1 cellular context compared by ENCODE assay signal in the genomic region with DNA sequence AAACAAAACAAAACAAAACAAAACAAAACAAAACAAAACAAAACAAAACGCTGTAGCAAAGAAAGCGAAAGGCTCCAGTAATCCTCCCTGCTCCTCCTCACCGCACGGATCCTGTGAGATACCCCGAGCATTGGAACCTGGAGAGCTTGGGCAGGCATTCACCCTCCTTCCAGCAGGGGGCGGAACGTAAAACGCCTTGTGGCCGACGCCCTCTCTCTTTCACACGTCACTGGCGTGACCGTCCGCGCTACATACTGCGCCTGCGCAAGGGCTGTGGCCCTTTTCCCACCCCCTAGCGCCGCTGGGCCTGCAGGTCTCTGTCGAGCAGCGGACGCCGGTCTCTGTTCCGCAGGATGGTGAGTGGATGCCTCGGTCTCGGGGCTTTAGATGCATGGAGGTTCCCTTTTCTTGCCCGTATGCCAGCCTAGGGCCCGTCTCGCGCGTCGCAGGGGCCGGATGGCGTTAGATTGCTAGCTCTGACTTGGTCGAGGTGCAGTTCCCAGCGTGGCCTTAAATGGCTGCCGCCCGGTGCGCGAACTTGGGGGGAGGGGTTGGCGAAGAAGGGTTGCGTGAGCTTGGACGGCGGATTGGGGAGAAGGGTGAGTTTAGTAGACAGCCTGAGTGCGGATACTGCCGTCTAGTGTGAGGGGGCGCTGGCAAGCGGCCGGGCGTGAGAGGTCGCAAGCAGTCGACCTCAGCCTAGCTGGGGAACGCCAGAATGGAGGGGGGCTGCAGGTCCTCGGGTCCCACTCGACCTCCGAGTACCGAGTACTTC.
A peak's percentile ranks its signal among the peaks of the same experiment; 100 is the strongest.
TF ChIP-seq lines count a peak whose summit lies in the region.

A gene (plus strand): TSS at position 279 of the 775 bp plus-strand sequence. CDS start 75 bp downstream, at position 354.

TF ChIP-seq in GM12878, 131 proteins besides CTCF, POLR2A, EP300 and RAD21 (continued from another document and continues in another):
- TF ChIP-seq, protein P1, sequence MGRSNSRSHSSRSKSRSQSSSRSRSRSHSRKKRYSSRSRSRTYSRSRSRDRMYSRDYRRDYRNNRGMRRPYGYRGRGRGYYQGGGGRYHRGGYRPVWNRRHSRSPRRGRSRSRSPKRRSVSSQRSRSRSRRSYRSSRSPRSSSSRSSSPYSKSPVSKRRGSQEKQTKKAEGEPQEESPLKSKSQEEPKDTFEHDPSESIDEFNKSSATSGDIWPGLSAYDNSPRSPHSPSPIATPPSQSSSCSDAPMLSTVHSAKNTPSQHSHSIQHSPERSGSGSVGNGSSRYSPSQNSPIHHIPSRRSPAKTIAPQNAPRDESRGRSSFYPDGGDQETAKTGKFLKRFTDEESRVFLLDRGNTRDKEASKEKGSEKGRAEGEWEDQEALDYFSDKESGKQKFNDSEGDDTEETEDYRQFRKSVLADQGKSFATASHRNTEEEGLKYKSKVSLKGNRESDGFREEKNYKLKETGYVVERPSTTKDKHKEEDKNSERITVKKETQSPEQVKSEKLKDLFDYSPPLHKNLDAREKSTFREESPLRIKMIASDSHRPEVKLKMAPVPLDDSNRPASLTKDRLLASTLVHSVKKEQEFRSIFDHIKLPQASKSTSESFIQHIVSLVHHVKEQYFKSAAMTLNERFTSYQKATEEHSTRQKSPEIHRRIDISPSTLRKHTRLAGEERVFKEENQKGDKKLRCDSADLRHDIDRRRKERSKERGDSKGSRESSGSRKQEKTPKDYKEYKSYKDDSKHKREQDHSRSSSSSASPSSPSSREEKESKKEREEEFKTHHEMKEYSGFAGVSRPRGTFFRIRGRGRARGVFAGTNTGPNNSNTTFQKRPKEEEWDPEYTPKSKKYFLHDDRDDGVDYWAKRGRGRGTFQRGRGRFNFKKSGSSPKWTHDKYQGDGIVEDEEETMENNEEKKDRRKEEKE (IDR thresholded peaks at IDR 0.05): no peak
- TF ChIP-seq SREBF1 (IDR thresholded peaks at IDR 0.05; ENCODE audit: low read length) (no peak), ZSCAN29 (IDR thresholded peaks at IDR 0.05) (peak; percentile 80), POU2F2 (IDR thresholded peaks at IDR 0.05; ENCODE audit: borderline replicate concordance, low read depth, low read length) (peak; percentile 94), POLR2AphosphoS2 (IDR thresholded peaks at IDR 0.05; ENCODE audit: low read depth, low read length) (peak; percentile 98), CBX3 (IDR thresholded peaks at IDR 0.05; ENCODE audit: borderline replicate concordance, low read depth) (no peak), NRF1 (conservative IDR thresholded peaks at IDR 0.05; ENCODE audit: low read depth, low read length) (peak; percentile 66), FOXK2 (IDR thresholded peaks at IDR 0.05) (no peak), PML (IDR thresholded peaks at IDR 0.05; ENCODE audit: low read length) (peak; percentile 100), SRF (IDR thresholded peaks at IDR 0.05; ENCODE audit: low read depth in 2 of 2, low read length in 2 of 2) (peak; percentile 51 to 71; a peak in 2 of 4 replicates), RELA (IDR thresholded peaks at IDR 0.05; ENCODE audit: borderline replicate concordance, partially characterized antibody) (peak; percentile 75), SMAD1 (IDR thresholded peaks at IDR 0.05; ENCODE audit: low read depth, partially characterized antibody) (peak; percentile 91), BCL11A (IDR thresholded peaks at IDR 0.05; ENCODE audit: low read depth, low read length) (no peak), SP1 (IDR thresholded peaks at IDR 0.05; ENCODE audit: low read depth, low read length) (peak; percentile 70), EED (IDR thresholded peaks at IDR 0.05; ENCODE audit: low read depth) (peak; percentile 56; the same call in 1 of the 2 replicates), NFIC (IDR thresholded peaks at IDR 0.05; ENCODE audit: low read depth, low read length) (peak; percentile 41; the same call in 1 of the 2 replicates), TCF7 (IDR thresholded peaks at IDR 0.05; ENCODE audit: borderline replicate concordance) (no peak), WRNIP1 (IDR thresholded peaks at IDR 0.05; ENCODE audit: borderline replicate concordance, low read depth, low read length) (peak; percentile 67; the same call in 1 of the 2 replicates), POLR2AphosphoS5 (IDR thresholded peaks at IDR 0.05; ENCODE audit: low read length) (peak; percentile 100), ASH2L (IDR thresholded peaks at IDR 0.05; ENCODE audit: borderline replicate concordance, low read depth) (0 out of 2 replicates have a peak, but pooled peaks have one; percentile 38), HDAC2 (IDR thresholded peaks at IDR 0.05) (no peak), IKZF1 (conservative IDR thresholded peaks at IDR 0.05) (peak; percentile 92), TAF1 (IDR thresholded peaks at IDR 0.05; ENCODE audit: borderline replicate concordance, low read depth, low read length) (peak; percentile 99), ZNF217 (IDR thresholded peaks at IDR 0.05) (0 out of 2 replicates have a peak, but pooled peaks have one; percentile 42)
- TF ChIP-seq, protein P2, sequence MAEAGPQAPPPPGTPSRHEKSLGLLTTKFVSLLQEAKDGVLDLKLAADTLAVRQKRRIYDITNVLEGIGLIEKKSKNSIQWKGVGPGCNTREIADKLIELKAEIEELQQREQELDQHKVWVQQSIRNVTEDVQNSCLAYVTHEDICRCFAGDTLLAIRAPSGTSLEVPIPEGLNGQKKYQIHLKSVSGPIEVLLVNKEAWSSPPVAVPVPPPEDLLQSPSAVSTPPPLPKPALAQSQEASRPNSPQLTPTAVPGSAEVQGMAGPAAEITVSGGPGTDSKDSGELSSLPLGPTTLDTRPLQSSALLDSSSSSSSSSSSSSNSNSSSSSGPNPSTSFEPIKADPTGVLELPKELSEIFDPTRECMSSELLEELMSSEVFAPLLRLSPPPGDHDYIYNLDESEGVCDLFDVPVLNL (IDR thresholded peaks at IDR 0.05; ENCODE audit: low read depth, low read length): 0 out of 2 replicates have a peak, but pooled peaks have one; percentile 16
- TF ChIP-seq, protein P3, sequence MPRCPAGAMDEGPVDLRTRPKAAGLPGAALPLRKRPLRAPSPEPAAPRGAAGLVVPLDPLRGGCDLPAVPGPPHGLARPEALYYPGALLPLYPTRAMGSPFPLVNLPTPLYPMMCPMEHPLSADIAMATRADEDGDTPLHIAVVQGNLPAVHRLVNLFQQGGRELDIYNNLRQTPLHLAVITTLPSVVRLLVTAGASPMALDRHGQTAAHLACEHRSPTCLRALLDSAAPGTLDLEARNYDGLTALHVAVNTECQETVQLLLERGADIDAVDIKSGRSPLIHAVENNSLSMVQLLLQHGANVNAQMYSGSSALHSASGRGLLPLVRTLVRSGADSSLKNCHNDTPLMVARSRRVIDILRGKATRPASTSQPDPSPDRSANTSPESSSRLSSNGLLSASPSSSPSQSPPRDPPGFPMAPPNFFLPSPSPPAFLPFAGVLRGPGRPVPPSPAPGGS (IDR thresholded peaks at IDR 0.05; ENCODE audit: borderline replicate concordance, insufficient read depth, low read depth, low read length, poor library complexity, severe bottlenecking): peak; percentile 13
- TF ChIP-seq, protein P4, sequence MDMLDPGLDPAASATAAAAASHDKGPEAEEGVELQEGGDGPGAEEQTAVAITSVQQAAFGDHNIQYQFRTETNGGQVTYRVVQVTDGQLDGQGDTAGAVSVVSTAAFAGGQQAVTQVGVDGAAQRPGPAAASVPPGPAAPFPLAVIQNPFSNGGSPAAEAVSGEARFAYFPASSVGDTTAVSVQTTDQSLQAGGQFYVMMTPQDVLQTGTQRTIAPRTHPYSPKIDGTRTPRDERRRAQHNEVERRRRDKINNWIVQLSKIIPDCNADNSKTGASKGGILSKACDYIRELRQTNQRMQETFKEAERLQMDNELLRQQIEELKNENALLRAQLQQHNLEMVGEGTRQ (IDR thresholded peaks at IDR 0.05; ENCODE audit: borderline replicate concordance, low read depth, low read length): no peak
- TF ChIP-seq, protein P5, sequence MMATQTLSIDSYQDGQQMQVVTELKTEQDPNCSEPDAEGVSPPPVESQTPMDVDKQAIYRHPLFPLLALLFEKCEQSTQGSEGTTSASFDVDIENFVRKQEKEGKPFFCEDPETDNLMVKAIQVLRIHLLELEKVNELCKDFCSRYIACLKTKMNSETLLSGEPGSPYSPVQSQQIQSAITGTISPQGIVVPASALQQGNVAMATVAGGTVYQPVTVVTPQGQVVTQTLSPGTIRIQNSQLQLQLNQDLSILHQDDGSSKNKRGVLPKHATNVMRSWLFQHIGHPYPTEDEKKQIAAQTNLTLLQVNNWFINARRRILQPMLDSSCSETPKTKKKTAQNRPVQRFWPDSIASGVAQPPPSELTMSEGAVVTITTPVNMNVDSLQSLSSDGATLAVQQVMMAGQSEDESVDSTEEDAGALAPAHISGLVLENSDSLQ (IDR thresholded peaks at IDR 0.05): no peak; the same call in none of the 2 replicates
- TF ChIP-seq, protein P6, sequence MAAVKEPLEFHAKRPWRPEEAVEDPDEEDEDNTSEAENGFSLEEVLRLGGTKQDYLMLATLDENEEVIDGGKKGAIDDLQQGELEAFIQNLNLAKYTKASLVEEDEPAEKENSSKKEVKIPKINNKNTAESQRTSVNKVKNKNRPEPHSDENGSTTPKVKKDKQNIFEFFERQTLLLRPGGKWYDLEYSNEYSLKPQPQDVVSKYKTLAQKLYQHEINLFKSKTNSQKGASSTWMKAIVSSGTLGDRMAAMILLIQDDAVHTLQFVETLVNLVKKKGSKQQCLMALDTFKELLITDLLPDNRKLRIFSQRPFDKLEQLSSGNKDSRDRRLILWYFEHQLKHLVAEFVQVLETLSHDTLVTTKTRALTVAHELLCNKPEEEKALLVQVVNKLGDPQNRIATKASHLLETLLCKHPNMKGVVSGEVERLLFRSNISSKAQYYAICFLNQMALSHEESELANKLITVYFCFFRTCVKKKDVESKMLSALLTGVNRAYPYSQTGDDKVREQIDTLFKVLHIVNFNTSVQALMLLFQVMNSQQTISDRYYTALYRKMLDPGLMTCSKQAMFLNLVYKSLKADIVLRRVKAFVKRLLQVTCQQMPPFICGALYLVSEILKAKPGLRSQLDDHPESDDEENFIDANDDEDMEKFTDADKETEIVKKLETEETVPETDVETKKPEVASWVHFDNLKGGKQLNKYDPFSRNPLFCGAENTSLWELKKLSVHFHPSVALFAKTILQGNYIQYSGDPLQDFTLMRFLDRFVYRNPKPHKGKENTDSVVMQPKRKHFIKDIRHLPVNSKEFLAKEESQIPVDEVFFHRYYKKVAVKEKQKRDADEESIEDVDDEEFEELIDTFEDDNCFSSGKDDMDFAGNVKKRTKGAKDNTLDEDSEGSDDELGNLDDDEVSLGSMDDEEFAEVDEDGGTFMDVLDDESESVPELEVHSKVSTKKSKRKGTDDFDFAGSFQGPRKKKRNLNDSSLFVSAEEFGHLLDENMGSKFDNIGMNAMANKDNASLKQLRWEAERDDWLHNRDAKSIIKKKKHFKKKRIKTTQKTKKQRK (IDR thresholded peaks at IDR 0.05; ENCODE audit: low read depth, low read length): no peak
- TF ChIP-seq, protein P7, sequence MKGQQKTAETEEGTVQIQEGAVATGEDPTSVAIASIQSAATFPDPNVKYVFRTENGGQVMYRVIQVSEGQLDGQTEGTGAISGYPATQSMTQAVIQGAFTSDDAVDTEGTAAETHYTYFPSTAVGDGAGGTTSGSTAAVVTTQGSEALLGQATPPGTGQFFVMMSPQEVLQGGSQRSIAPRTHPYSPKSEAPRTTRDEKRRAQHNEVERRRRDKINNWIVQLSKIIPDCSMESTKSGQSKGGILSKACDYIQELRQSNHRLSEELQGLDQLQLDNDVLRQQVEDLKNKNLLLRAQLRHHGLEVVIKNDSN (IDR thresholded peaks at IDR 0.05; ENCODE audit: borderline replicate concordance, extremely low read length, insufficient read depth, low read depth, low read length): no peak
- TF ChIP-seq, protein P8, sequence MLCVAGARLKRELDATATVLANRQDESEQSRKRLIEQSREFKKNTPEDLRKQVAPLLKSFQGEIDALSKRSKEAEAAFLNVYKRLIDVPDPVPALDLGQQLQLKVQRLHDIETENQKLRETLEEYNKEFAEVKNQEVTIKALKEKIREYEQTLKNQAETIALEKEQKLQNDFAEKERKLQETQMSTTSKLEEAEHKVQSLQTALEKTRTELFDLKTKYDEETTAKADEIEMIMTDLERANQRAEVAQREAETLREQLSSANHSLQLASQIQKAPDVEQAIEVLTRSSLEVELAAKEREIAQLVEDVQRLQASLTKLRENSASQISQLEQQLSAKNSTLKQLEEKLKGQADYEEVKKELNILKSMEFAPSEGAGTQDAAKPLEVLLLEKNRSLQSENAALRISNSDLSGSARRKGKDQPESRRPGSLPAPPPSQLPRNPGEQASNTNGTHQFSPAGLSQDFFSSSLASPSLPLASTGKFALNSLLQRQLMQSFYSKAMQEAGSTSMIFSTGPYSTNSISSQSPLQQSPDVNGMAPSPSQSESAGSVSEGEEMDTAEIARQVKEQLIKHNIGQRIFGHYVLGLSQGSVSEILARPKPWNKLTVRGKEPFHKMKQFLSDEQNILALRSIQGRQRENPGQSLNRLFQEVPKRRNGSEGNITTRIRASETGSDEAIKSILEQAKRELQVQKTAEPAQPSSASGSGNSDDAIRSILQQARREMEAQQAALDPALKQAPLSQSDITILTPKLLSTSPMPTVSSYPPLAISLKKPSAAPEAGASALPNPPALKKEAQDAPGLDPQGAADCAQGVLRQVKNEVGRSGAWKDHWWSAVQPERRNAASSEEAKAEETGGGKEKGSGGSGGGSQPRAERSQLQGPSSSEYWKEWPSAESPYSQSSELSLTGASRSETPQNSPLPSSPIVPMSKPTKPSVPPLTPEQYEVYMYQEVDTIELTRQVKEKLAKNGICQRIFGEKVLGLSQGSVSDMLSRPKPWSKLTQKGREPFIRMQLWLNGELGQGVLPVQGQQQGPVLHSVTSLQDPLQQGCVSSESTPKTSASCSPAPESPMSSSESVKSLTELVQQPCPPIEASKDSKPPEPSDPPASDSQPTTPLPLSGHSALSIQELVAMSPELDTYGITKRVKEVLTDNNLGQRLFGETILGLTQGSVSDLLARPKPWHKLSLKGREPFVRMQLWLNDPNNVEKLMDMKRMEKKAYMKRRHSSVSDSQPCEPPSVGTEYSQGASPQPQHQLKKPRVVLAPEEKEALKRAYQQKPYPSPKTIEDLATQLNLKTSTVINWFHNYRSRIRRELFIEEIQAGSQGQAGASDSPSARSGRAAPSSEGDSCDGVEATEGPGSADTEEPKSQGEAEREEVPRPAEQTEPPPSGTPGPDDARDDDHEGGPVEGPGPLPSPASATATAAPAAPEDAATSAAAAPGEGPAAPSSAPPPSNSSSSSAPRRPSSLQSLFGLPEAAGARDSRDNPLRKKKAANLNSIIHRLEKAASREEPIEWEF (IDR thresholded peaks at IDR 0.05; ENCODE audit: insufficient replicate concordance, low read depth, low read length): no peak
